In genomic region chr3:103380391-103380790, GRCh38 we compare ENCODE assay signal across 32 cellular contexts.
DNase-seq lines count a peak whose midpoint lies in the region; ATAC-seq, FAIRE-seq and TF ChIP-seq lines count a peak whose summit lies in the region.
"Had no signal": no experiment of that assay in that cellular context is flagged by ENCODE, and none has a peak within 500 bp of the region (broad histone marks: within the 10 kb centered on the region; RNA-seq: fewer than 3 reads in every experiment).

No MANE protein-coding gene starts in this region.

- no peak overlapping the region for H3K27ac ChIP-seq in HEK293 (ENCODE audit: extremely low read depth, low read depth, low read length)
- H3K27ac ChIP-seq: 22Rv1; A549; BLaER1; BLaER1 treated with 17β-estradiol and CSF1 and Interleukin-3, amounts not matched to agents 10 nM and 100 nM; C4-2B had no signal

- no peak for FAIRE-seq in bronchial epithelial cell (lab: Jason Lieb, UNC)
- FAIRE-seq: A549, D721Med had no signal

- TF ChIP-seq CTCF in HEK293 (tag by site-specific recombination; IDR thresholded peaks at IDR 0.05) (no peak), bronchial epithelial cell (IDR thresholded peaks at IDR 0.05; ENCODE audit: insufficient read depth, low read length, severe bottlenecking) (no peak), epithelial cell of esophagus (IDR thresholded peaks at IDR 0.05; ENCODE audit: insufficient read depth, low read depth, low read length, missing control alignments) (no peak)

- H3K4me3 ChIP-seq in HEK293 (ENCODE audit: low read depth, low read length) (no peak overlapping the region), bronchial epithelial cell (ENCODE audit: low read depth, low read length) (no peak overlapping the region), epithelial cell of esophagus (ENCODE audit: low read length) (no peak overlapping the region)
- H3K4me3 ChIP-seq: A549; BLaER1; BLaER1 treated with 17β-estradiol and CSF1 and Interleukin-3, amounts not matched to agents 10 nM and 100 nM had no signal

- H3K36me3 ChIP-seq in HEK293 (ENCODE audit: control insufficient read depth in 2 of 2, insufficient read depth in 1 of 2, low read length in 2 of 2) (no peaks in the 10 kb centered on the region), bronchial epithelial cell (ENCODE audit: control insufficient read depth, insufficient read depth, low read length) (no peaks in the 10 kb centered on the region)
- H3K36me3 ChIP-seq: BE2C; BLaER1; BLaER1 treated with 17β-estradiol and CSF1 and Interleukin-3, amounts not matched to agents 10 nM and 100 nM had no signal

- no peaks in the 10 kb centered on the region for H3K9me3 ChIP-seq in HEK293 (ENCODE audit: control insufficient read depth, insufficient read depth, low read depth, low read length)
- H3K9me3 ChIP-seq: A549; BE2C; BLaER1; BLaER1 treated with 17β-estradiol and CSF1 and Interleukin-3, amounts not matched to agents 10 nM and 100 nM; Caco-2 had no signal

- H3K4me1 ChIP-seq in HEK293 (ENCODE audit: control insufficient read depth, insufficient read depth, low read length) = no peaks in the 10 kb centered on the region
- H3K4me1 ChIP-seq: A549; BE2C; BLaER1; BLaER1 treated with 17β-estradiol and CSF1 and Interleukin-3, amounts not matched to agents 10 nM and 100 nM; Caco-2 had no signal

- CTCF ChIA-PET in HEK293 (lab: Yijun Ruan, JAX) = no interaction called here

- DNase-seq in bronchial epithelial cell (ENCODE audit: low read depth) (peak; percentile 2), epithelial cell of esophagus (ENCODE audit: low read depth) (peak; percentile 10), HT-29 (ENCODE audit: low spot score) (no peak)
- DNase-seq: 8988T; ACHN; AML-193; BE2C; C1 segment of cervical spinal cord; Caco-2; Calu3; CD4-positive, alpha-beta memory T cell; CD4-positive, alpha-beta T cell; CD4-positive, CD25-positive, alpha-beta regulatory T cell; CD8-positive, alpha-beta memory T cell; CD8-positive, alpha-beta T cell; COR-L47; DMS 273 treated with DMSO at 0.1 percent for 48 hours; DMS153; DMS53; DMS79; DMS79 treated with DMSO at 0.1 percent for 48 hours; DND-41; EL had no signal

- POLR2A ChIA-PET in HEK293 (lab: Yijun Ruan, JAX) = no interaction called here

- ATAC-seq in GM19328 (IDR thresholded peaks at IDR 0.05; ENCODE audit: unreplicated experiment) (no peak), GM19023 (IDR thresholded peaks at IDR 0.05; ENCODE audit: unreplicated experiment) (no peak)
- ATAC-seq: A549; CD8-positive, alpha-beta T cell had no signal

- no peaks in the 10 kb centered on the region for H3K27me3 ChIP-seq in bronchial epithelial cell (ENCODE audit: control insufficient read depth, insufficient read depth, low read length)
- H3K27me3 ChIP-seq: BE2C; BLaER1; BLaER1 treated with 17β-estradiol and CSF1 and Interleukin-3, amounts not matched to agents 10 nM and 100 nM had no signal

TF ChIP-seq in HEK293, 187 proteins besides CTCF, POLR2A, EP300 and RAD21:
- TF ChIP-seq ZNF140 (tag by site-specific recombination; IDR thresholded peaks at IDR 0.05) = no peak
- TF ChIP-seq PRDM10 (tag by site-specific recombination; IDR thresholded peaks at IDR 0.05) = 0 out of 2 replicates have a peak, but pooled peaks have one; percentile 27
